13 cellular contexts compared by ENCODE assay signal in the genomic region with DNA sequence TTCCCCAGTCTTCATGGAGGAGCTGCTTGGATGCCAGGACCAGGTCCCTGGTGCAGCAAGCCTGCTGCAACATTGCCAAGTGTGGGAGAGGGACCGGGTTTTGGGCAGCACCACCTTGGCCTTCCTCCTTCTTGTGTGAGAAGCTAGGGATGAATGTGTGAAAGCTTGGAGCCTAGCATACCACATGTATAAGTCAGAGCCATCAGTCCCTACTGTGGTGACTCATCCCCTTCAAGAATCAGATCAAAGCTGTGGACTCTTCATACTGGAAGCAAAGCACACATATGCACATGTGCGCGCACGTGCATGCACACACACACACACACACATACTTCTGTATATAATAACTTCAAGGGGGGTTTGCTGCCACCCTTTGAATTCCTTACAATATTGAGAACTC.
A peak's percentile ranks its signal among the peaks of the same experiment; 100 is the strongest.
DNase-seq lines count a peak whose midpoint lies in the region; ATAC-seq and TF ChIP-seq lines count a peak whose summit lies in the region.
"Had no signal": no experiment of that assay in that cellular context is flagged by ENCODE, and none has a peak within 500 bp of the region (broad histone marks: within the 10 kb centered on the region; RNA-seq: fewer than 3 reads in every experiment).

No MANE protein-coding gene starts in this region.

- H3K4me1 ChIP-seq in mucosa of descending colon (ENCODE audit: low read depth) = no peaks in the 10 kb centered on the region

- intact Hi-C loops in mucosa of descending colon (cut with DNase I, micrococcal nuclease) = no loop called here

- DNase-seq in Caki2 (ENCODE audit: low read depth) = peak; percentile 30
- DNase-seq in NCI-H226 = peak; percentile 82
- DNase-seq in epidermal melanocyte (ENCODE audit: insufficient read length, low spot score) = peak; percentile 50
- DNase-seq in mucosa of descending colon = no peak
- DNase-seq in NCI-H82 treated with DMSO at 0.1 percent for 48 hours (lab: John Stamatoyannopoulos, UW; ENCODE audit: unreplicated experiment) = no peak
- no peak for DNase-seq in GM13977 (ENCODE audit: low spot score)
- no peak for DNase-seq in activated T-cell treated with anti-CD3 and anti-CD28 coated beads, Interleukin-2, amount 50 U/mL, for 48 hours
- DNase-seq: activated T-cell treated with anti-CD3 and anti-CD28 coated beads, Interleukin-2, amount 50 U/mL, for 4 hours; central memory CD4-positive, alpha-beta T cell; NCI-H2029; right cardiac atrium had no signal

- in situ Hi-C loops in Caki2 (cut with HindIII; ENCODE audit: low pct_unique_long_range_greater_than_20kb, low sequenced_read_pairs) (no loop called here), GM13977 (cut with MboI; ENCODE audit: low pct_unique_long_range_greater_than_20kb, low sequenced_read_pairs, unreplicated experiment) (no loop called here)

- no peaks in the 10 kb centered on the region for H3K36me3 ChIP-seq in mucosa of descending colon (ENCODE audit: low read depth)

- H3K4me3 ChIP-seq in mucosa of descending colon = no peak overlapping the region
- H3K4me3 ChIP-seq: PC-9 had no signal

- TF ChIP-seq CTCF in mucosa of descending colon (IDR thresholded peaks at IDR 0.05) (no peak), GM13977 (IDR thresholded peaks at IDR 0.05; ENCODE audit: extremely low read depth, insufficient read depth, missing control alignments) (no peak)

- no peaks in the 10 kb centered on the region for H3K9me3 ChIP-seq in mucosa of descending colon

- ATAC-seq in mucosa of descending colon (peak; percentile 21), HG02588 (IDR thresholded peaks at IDR 0.05; ENCODE audit: unreplicated experiment) (no peak)
- ATAC-seq: activated T-cell treated with anti-CD3 and anti-CD28 coated beads, Interleukin-2, amount 50 U/mL, for 4 hours; right cardiac atrium had no signal

Comparison
In these comparisons a context has a peak if more than half of its experiments do, and no peak if none do; other contexts are left out.
1. DNase-seq: peak in Caki2 (single experiment), NCI-H226 (single experiment) and epidermal melanocyte (single experiment); none in mucosa of descending colon (0 of 3), NCI-H82 treated with DMSO at 0.1 percent for 48 hours (single experiment), GM13977 (single experiment) and activated T-cell treated with anti-CD3 and anti-CD28 coated beads, Interleukin-2, amount 50 U/mL, for 48 hours (0 of 2).